Comparison of ENCODE assay signal across 1 cellular context in the genomic region with DNA sequence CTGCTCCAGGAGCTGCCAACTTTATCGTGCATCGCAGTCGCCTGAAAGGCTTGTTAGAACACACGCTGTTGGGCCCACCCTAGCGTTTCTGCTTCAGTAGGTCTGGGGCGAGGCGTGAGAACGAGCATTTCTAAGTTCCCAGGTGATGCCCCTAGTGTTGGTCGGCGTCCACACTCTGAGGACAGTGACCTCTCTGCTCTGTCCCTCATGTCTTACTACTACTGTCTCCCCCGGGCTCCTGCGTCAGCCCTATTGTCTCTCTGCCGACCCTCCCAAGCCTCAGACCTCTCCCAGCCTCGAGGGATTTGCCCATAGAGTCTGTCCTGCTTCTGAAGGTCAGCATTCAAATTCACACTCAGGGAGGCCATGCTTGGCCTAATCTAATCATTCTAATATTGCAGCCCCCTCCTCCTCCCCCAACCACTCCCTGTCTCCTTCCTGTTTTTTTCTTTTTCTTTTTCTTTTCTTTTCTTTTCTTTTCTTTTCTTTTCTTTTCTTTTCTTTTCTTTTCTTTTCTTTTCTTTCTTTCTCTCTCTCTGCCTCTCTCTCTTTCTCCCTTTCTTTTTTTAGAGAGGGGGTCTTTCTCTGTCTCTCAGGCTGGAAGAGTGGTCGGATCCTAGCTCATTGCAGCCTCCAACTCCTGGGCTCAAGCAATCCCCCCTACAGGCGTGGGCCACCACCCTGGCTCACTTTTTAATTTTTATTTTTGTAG.
TF ChIP-seq lines count a peak whose summit lies in the region.

No MANE protein-coding gene starts in this region.

TF ChIP-seq in HepG2, 621 proteins besides CTCF, POLR2A, EP300 and RAD21 (continued from another document and continues in another):
- TF ChIP-seq USF2 (IDR thresholded peaks at IDR 0.05; ENCODE audit: low read depth, low read length) (no peak), USF2 (CRISPR knock-in tag; IDR thresholded peaks at IDR 0.05; ENCODE audit: borderline replicate concordance) (no peak), ZFP82 (CRISPR knock-in tag; IDR thresholded peaks at IDR 0.05; ENCODE audit: borderline replicate concordance) (peak; percentile 64), KDM6A (CRISPR knock-in tag; IDR thresholded peaks at IDR 0.05; ENCODE audit: low read depth) (no peak), HCFC1 (IDR thresholded peaks at IDR 0.05; ENCODE audit: low read depth, low read length) (no peak), HOMEZ (CRISPR knock-in tag; IDR thresholded peaks at IDR 0.05; ENCODE audit: low read depth) (no peak), ZNF496 (CRISPR knock-in tag; IDR thresholded peaks at IDR 0.05; ENCODE audit: insufficient replicate concordance) (no peak), ISL2 (CRISPR knock-in tag; IDR thresholded peaks at IDR 0.05) (no peak), DR1 (CRISPR knock-in tag; IDR thresholded peaks at IDR 0.05) (no peak), BHLHE40 (IDR thresholded peaks at IDR 0.05; ENCODE audit: low read length) (no peak), ZNF646 (CRISPR knock-in tag; IDR thresholded peaks at IDR 0.05) (no peak), ZNF331 (CRISPR knock-in tag; IDR thresholded peaks at IDR 0.05) (peak; percentile 17; the same call in 1 of the 2 replicates), ZNF224 (CRISPR knock-in tag; IDR thresholded peaks at IDR 0.05) (no peak), ZZZ3 (CRISPR knock-in tag; IDR thresholded peaks at IDR 0.05; ENCODE audit: borderline replicate concordance) (no peak; the same call in 1 of the 2 replicates), ZFP1 (CRISPR knock-in tag; IDR thresholded peaks at IDR 0.05) (peak; percentile 10; the same call in 1 of the 2 replicates), TEAD3 (CRISPR knock-in tag; optimal IDR thresholded peaks at IDR 0.05; ENCODE audit: borderline replicate concordance) (peak; percentile 35), MBNL3 (CRISPR knock-in tag; conservative IDR thresholded peaks at IDR 0.05) (no peak), SNAI1 (CRISPR knock-in tag; IDR thresholded peaks at IDR 0.05; ENCODE audit: borderline replicate concordance) (0 out of 2 replicates have a peak, but pooled peaks have one; percentile 31), KAT8 (CRISPR knock-in tag; IDR thresholded peaks at IDR 0.05) (no peak), PHB2 (IDR thresholded peaks at IDR 0.05; ENCODE audit: partially characterized antibody) (no peak), ZNF616 (CRISPR knock-in tag; IDR thresholded peaks at IDR 0.05; ENCODE audit: low read depth) (no peak), CREB1 (IDR thresholded peaks at IDR 0.05) (no peak), CREB1 (CRISPR knock-in tag; IDR thresholded peaks at IDR 0.05) (no peak), REST (IDR thresholded peaks at IDR 0.05; ENCODE audit: borderline replicate concordance in 1 of 2, low read depth in 1 of 2, low read length in 2 of 2) (0 out of 4 replicates have a peak, but pooled peaks of 1 of the 2 experiments have one; percentile 8), SMARCC2 (IDR thresholded peaks at IDR 0.05) (no peak), U2AF2 (IDR thresholded peaks at IDR 0.05; ENCODE audit: low read depth, low read length) (no peak), NFIB (CRISPR knock-in tag; IDR thresholded peaks at IDR 0.05; ENCODE audit: borderline replicate concordance) (no peak), TOPORS (CRISPR knock-in tag; IDR thresholded peaks at IDR 0.05) (no peak), HBP1 (CRISPR knock-in tag; IDR thresholded peaks at IDR 0.05; ENCODE audit: low read depth) (0 out of 2 replicates have a peak, but pooled peaks have one; percentile 85), ZMYM3 (CRISPR knock-in tag; IDR thresholded peaks at IDR 0.05) (peak; percentile 56; the same call in 1 of the 2 replicates), GATAD2A (CRISPR knock-in tag; IDR thresholded peaks at IDR 0.05) (0 out of 2 replicates have a peak, but pooled peaks have one; percentile 30)
- TF ChIP-seq, protein P1, sequence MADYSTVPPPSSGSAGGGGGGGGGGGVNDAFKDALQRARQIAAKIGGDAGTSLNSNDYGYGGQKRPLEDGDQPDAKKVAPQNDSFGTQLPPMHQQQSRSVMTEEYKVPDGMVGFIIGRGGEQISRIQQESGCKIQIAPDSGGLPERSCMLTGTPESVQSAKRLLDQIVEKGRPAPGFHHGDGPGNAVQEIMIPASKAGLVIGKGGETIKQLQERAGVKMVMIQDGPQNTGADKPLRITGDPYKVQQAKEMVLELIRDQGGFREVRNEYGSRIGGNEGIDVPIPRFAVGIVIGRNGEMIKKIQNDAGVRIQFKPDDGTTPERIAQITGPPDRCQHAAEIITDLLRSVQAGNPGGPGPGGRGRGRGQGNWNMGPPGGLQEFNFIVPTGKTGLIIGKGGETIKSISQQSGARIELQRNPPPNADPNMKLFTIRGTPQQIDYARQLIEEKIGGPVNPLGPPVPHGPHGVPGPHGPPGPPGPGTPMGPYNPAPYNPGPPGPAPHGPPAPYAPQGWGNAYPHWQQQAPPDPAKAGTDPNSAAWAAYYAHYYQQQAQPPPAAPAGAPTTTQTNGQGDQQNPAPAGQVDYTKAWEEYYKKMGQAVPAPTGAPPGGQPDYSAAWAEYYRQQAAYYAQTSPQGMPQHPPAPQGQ (CRISPR knock-in tag; IDR thresholded peaks at IDR 0.05; ENCODE audit: borderline replicate concordance): peak; percentile 41; the same call in 1 of the 2 replicates
- TF ChIP-seq, protein P2, sequence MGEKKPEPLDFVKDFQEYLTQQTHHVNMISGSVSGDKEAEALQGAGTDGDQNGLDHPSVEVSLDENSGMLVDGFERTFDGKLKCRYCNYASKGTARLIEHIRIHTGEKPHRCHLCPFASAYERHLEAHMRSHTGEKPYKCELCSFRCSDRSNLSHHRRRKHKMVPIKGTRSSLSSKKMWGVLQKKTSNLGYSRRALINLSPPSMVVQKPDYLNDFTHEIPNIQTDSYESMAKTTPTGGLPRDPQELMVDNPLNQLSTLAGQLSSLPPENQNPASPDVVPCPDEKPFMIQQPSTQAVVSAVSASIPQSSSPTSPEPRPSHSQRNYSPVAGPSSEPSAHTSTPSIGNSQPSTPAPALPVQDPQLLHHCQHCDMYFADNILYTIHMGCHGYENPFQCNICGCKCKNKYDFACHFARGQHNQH (CRISPR knock-in tag; IDR thresholded peaks at IDR 0.05): 0 out of 2 replicates have a peak, but pooled peaks have one; percentile 1
- TF ChIP-seq, protein P3, sequence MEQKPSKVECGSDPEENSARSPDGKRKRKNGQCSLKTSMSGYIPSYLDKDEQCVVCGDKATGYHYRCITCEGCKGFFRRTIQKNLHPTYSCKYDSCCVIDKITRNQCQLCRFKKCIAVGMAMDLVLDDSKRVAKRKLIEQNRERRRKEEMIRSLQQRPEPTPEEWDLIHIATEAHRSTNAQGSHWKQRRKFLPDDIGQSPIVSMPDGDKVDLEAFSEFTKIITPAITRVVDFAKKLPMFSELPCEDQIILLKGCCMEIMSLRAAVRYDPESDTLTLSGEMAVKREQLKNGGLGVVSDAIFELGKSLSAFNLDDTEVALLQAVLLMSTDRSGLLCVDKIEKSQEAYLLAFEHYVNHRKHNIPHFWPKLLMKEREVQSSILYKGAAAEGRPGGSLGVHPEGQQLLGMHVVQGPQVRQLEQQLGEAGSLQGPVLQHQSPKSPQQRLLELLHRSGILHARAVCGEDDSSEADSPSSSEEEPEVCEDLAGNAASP (CRISPR knock-in tag; IDR thresholded peaks at IDR 0.05; ENCODE audit: borderline replicate concordance): peak; percentile 89; the same call in 1 of the 2 replicates
